ENCODE assay signal across 9 cellular contexts in genomic region chr2:230987137-230988020, GRCh38. TPM values are rescaled to one million over a fixed set of nuclear protein-coding genes. Genes with fewer than 3 reads are reported as not detected.
DNase-seq lines count a peak whose midpoint lies in the region; ATAC-seq and TF ChIP-seq lines count a peak whose summit lies in the region.
"Had no signal": no experiment of that assay in that cellular context is flagged by ENCODE, and none has a peak within 500 bp of the region (broad histone marks: within the 10 kb centered on the region; RNA-seq: fewer than 3 reads in every experiment).

No MANE protein-coding gene starts in this region.

- TF ChIP-seq RAD21 in liver (IDR thresholded peaks at IDR 0.05): peak; percentile 92 to 97

- peaks cover 12% of the 10 kb centered on the region for H3K27me3 Mint-ChIP-seq in activated CD4-positive, alpha-beta T cell treated with anti-CD3 and anti-CD28 coated beads, Interleukin-2, amount 10 ng/mL, durations not matched to agents 7 days and 5 days
- H3K27me3 Mint-ChIP-seq in dendritic cell treated with granulocyte-macrophage colony-stimulating factor and Interleukin-4, amounts not matched to agents 40 ng/mL and 50 ng/mL, for 4 days: peaks cover 41% of the 10 kb centered on the region

- H3K9ac ChIP-seq in liver (ENCODE audit: low read depth in 1 of 2, low read length in 2 of 2): no peak overlapping the region

- H3K4me1 ChIP-seq in HEK293 (ENCODE audit: control insufficient read depth, insufficient read depth, low read length) (0 out of 2 replicates have a peak, but pooled peaks cover 3% of the 10 kb centered on the region), liver (ENCODE audit: control insufficient read depth in 4 of 4, insufficient read depth in 4 of 4, low read length in 3 of 4) (peaks cover 0 to 5% (median 2%) of the 10 kb centered on the region in 4 donors)

- peaks cover 0 to 4% (median 0%) of the 10 kb centered on the region in 4 donors for H3K27me3 ChIP-seq in liver (ENCODE audit: control insufficient read depth in 4 of 4, insufficient read depth in 4 of 4, low read length in 3 of 4)

- H3K36me3 ChIP-seq in HEK293 (ENCODE audit: control insufficient read depth in 2 of 2, insufficient read depth in 1 of 2, low read length in 2 of 2) (no peaks in the 10 kb centered on the region), liver (ENCODE audit: control insufficient read depth in 4 of 4, insufficient read depth in 3 of 4, low read depth in 1 of 4, low read length in 3 of 4) (no peaks in the 10 kb centered on the region)

- peak overlapping the region; percentile 41 for H3K4me3 ChIP-seq in HEK293 (ENCODE audit: low read depth, low read length)
- H3K4me3 ChIP-seq in liver (ENCODE audit: low read depth in 1 of 3, low read length in 3 of 3): peak overlapping the region; percentile 27 to 47 (median 33)

- TF ChIP-seq CTCF in HEK293 (tag by site-specific recombination; IDR thresholded peaks at IDR 0.05): peak; percentile 90
- peak; percentile 91 for TF ChIP-seq CTCF in liver (IDR thresholded peaks at IDR 0.05; ENCODE audit: low read depth, low read length, missing input control)

- DNase-seq in DMS 273 (lab: John Stamatoyannopoulos, UW; ENCODE audit: unreplicated experiment): peak; percentile 87
- DNase-seq in NCI-H2227 treated with DMSO at 0.1 percent for 48 hours (lab: John Stamatoyannopoulos, UW): peak; percentile 64
- DNase-seq in activated CD4-positive, alpha-beta T cell treated with anti-CD3 and anti-CD28 coated beads, Interleukin-2, amount 10 ng/mL, durations not matched to agents 7 days and 5 days: peak; percentile 71
- DNase-seq in stimulated activated CD4-positive, alpha-beta T cell treated with anti-CD3 and anti-CD28 coated beads, Interleukin-2, amount 100 ng/mL, for 24 hours: peak; percentile 87 to 88

- peaks cover 34% of the 10 kb centered on the region for H3K4me1 Mint-ChIP-seq in activated CD4-positive, alpha-beta T cell treated with anti-CD3 and anti-CD28 coated beads, Interleukin-2, amount 10 ng/mL, durations not matched to agents 7 days and 5 days
- peaks cover 21% of the 10 kb centered on the region for H3K4me1 Mint-ChIP-seq in dendritic cell treated with granulocyte-macrophage colony-stimulating factor and Interleukin-4, amounts not matched to agents 40 ng/mL and 50 ng/mL, for 4 days (ENCODE audit: low read depth)

- 10% methylated on average over 34 of the region's 34 CpGs for WGBS in liver

- CTCF ChIA-PET in HEK293 (lab: Yijun Ruan, JAX): interaction anchor here (0.5 to 6.0 kb wide), 56 partner anchors 8 to 1173 kb away, joined by 3 to 57 read pairs (median 4); partner anchors contain the start of genes GPR55 and SPATA3
- CTCF ChIA-PET in activated CD4-positive, alpha-beta T cell treated with anti-CD3 and anti-CD28 coated beads, Interleukin-2, amount 10 ng/mL, durations not matched to agents 7 days and 5 days (lab: Charles Lee): interaction anchor here (0.6 to 4.8 kb wide), 28 partner anchors 12 to 766 kb away, joined by 3 to 31 read pairs (median 4); partner anchors contain the start of gene GPR55

- H3K27ac ChIP-seq in HEK293 (ENCODE audit: extremely low read depth, low read depth, low read length): no peak overlapping the region
- H3K27ac ChIP-seq in liver (ENCODE audit: low read depth in 1 of 2, low read length in 2 of 2): no peak overlapping the region

- intact Hi-C loops in dendritic cell treated with granulocyte-macrophage colony-stimulating factor and Interleukin-4, amounts not matched to agents 40 ng/mL and 50 ng/mL, for 4 days (cut with micrococcal nuclease): loop anchor here (1.0 to 5.0 kb wide), 4 partner anchors 40 to 165 kb away; no protein-coding TSS in a partner anchor

- H3K9me3 ChIP-seq in HEK293 (ENCODE audit: control insufficient read depth, insufficient read depth, low read depth, low read length) (no peaks in the 10 kb centered on the region), liver (ENCODE audit: control insufficient read depth in 4 of 4, low read length in 3 of 4) (no peaks in the 10 kb centered on the region)

- ATAC-seq in HG03045 (IDR thresholded peaks at IDR 0.05; ENCODE audit: unreplicated experiment): no peak

- H3K27ac Mint-ChIP-seq in activated CD4-positive, alpha-beta T cell treated with anti-CD3 and anti-CD28 coated beads, Interleukin-2, amount 10 ng/mL, durations not matched to agents 7 days and 5 days: no peak overlapping the region
- H3K27ac Mint-ChIP-seq in dendritic cell treated with granulocyte-macrophage colony-stimulating factor and Interleukin-4, amounts not matched to agents 40 ng/mL and 50 ng/mL, for 4 days: no peak overlapping the region

- POLR2A ChIA-PET in HEK293 (lab: Yijun Ruan, JAX): interaction anchor here (1.0 kb wide), 1 partner anchor 63 kb away, joined by 3 read pairs; no protein-coding TSS in a partner anchor
- POLR2A ChIA-PET in activated CD4-positive, alpha-beta T cell treated with anti-CD3 and anti-CD28 coated beads, Interleukin-2, amount 10 ng/mL, durations not matched to agents 7 days and 5 days (lab: Charles Lee): interaction anchor here (0.7 kb wide), 1 partner anchor 84 kb away, joined by 3 read pairs; no protein-coding TSS in a partner anchor

- H3K9me3 Mint-ChIP-seq in activated CD4-positive, alpha-beta T cell treated with anti-CD3 and anti-CD28 coated beads, Interleukin-2, amount 10 ng/mL, durations not matched to agents 7 days and 5 days: no peaks in the 10 kb centered on the region
- no peaks in the 10 kb centered on the region for H3K9me3 Mint-ChIP-seq in dendritic cell treated with granulocyte-macrophage colony-stimulating factor and Interleukin-4, amounts not matched to agents 40 ng/mL and 50 ng/mL, for 4 days

- H3K4me3 Mint-ChIP-seq in activated CD4-positive, alpha-beta T cell treated with anti-CD3 and anti-CD28 coated beads, Interleukin-2, amount 10 ng/mL, durations not matched to agents 7 days and 5 days: peak overlapping the region; percentile 53
- peak overlapping the region; percentile 45 for H3K4me3 Mint-ChIP-seq in dendritic cell treated with granulocyte-macrophage colony-stimulating factor and Interleukin-4, amounts not matched to agents 40 ng/mL and 50 ng/mL, for 4 days

- H3K36me3 Mint-ChIP-seq in activated CD4-positive, alpha-beta T cell treated with anti-CD3 and anti-CD28 coated beads, Interleukin-2, amount 10 ng/mL, durations not matched to agents 7 days and 5 days (ENCODE audit: low read depth): no peaks in the 10 kb centered on the region
- no peaks in the 10 kb centered on the region for H3K36me3 Mint-ChIP-seq in dendritic cell treated with granulocyte-macrophage colony-stimulating factor and Interleukin-4, amounts not matched to agents 40 ng/mL and 50 ng/mL, for 4 days (ENCODE audit: low read depth)

TF ChIP-seq in HEK293, 187 proteins besides CTCF, POLR2A, EP300 and RAD21 (continues in another document):
- TF ChIP-seq PRDM6 (tag by site-specific recombination; IDR thresholded peaks at IDR 0.05): no peak
- no peak for TF ChIP-seq ZBTB1 (tag by site-specific recombination; IDR thresholded peaks at IDR 0.05)
- TF ChIP-seq ZNF654 (tag by site-specific recombination; IDR thresholded peaks at IDR 0.05; ENCODE audit: low read depth): peak; percentile 78

TF ChIP-seq in liver, 16 proteins besides CTCF, POLR2A, EP300 and RAD21:
- TF ChIP-seq FOXA1 (IDR thresholded peaks at IDR 0.05): no peak
- TF ChIP-seq FOXA2 (IDR thresholded peaks at IDR 0.05): no peak
- no peak for TF ChIP-seq NR2F2 (IDR thresholded peaks at IDR 0.05)
- TF ChIP-seq GABPA (IDR thresholded peaks at IDR 0.05 in 1 of 2, conservative IDR thresholded peaks at IDR 0.05 in 1 of 2): peak in 1 of 2 donors; percentile 38
- no peak for TF ChIP-seq MAX (IDR thresholded peaks at IDR 0.05)
- TF ChIP-seq JUND (IDR thresholded peaks at IDR 0.05): no peak

RNA-seq across cellular contexts. Expression of gene SPATA3, which starts 8.5 kb away (rescaled TPM):
- total RNA-seq in activated CD4-positive, alpha-beta T cell treated with anti-CD3 and anti-CD28 coated beads, Interleukin-2, amount 10 ng/mL, durations not matched to agents 7 days and 5 days: under 1 TPM in 1 of 2 experiments, not detected in 1; 0.71 TPM
- not detected for total RNA-seq in liver
- polyA plus RNA-seq in liver: not detected
- total RNA-seq: pulmonary artery endothelial cell had no signal

RNA-seq across cellular contexts. Expression of gene C2orf72, which starts 49.9 kb away (rescaled TPM):
- under 1 TPM in 1 of 2 experiments, not detected in 1; 0.15 TPM for total RNA-seq in activated CD4-positive, alpha-beta T cell treated with anti-CD3 and anti-CD28 coated beads, Interleukin-2, amount 10 ng/mL, durations not matched to agents 7 days and 5 days
- 100 to 1,000 TPM in 1 of 2 donors, 10 to 100 TPM in 1; 74.8 to 141 TPM for total RNA-seq in liver
- polyA plus RNA-seq in liver: 10 to 100 TPM; 33.2 to 94.9 TPM
- total RNA-seq: pulmonary artery endothelial cell had no signal

Comparison
In these comparisons a context has a peak if more than half of its experiments do, and no peak if none do; other contexts are left out.
1. RNA of gene C2orf72, which starts 49.9 kb away (total RNA-seq): 74.8 to 141 TPM in liver; 0.15 TPM in activated CD4-positive, alpha-beta T cell treated with anti-CD3 and anti-CD28 coated beads, Interleukin-2, amount 10 ng/mL, durations not matched to agents 7 days and 5 days; every median in the first group is over 10 times any median in the second.
2. Peak in every context shown above with its lines, with median percentiles within 50 percentile points of each other: DNase-seq.